In genomic region chr19:18219911-18220631, GRCh38 we compare ENCODE assay signal across 15 cellular contexts. TPM values are rescaled to one million over a fixed set of nuclear protein-coding genes. Genes with fewer than 3 reads are reported as not detected.
DNase-seq lines count a peak whose midpoint lies in the region; ATAC-seq, FAIRE-seq and TF ChIP-seq lines count a peak whose summit lies in the region.
"Had no signal": no experiment of that assay in that cellular context is flagged by ENCODE, and none has a peak within 500 bp of the region (broad histone marks: within the 10 kb centered on the region; RNA-seq: fewer than 3 reads in every experiment).

No MANE protein-coding gene starts in this region.

- intact Hi-C loops in HepG2 (cut with micrococcal nuclease; ENCODE audit: unreplicated experiment), result no loop called here
- intact Hi-C loops in right lobe of liver (cut with DNase I), result no loop called here
- intact Hi-C loops in left ventricle myocardium inferior (cut with micrococcal nuclease), result no loop called here

- H4K20me1 ChIP-seq in HepG2 (ENCODE audit: insufficient read depth, low read length), result no peaks in the 10 kb centered on the region

- no peak overlapping the region for H3K4me2 ChIP-seq in HepG2 (ENCODE audit: low read depth, low read length)

- POLR2A ChIA-PET in HepG2 (lab: Yijun Ruan, JAX), result no interaction called here

- no peaks in the 10 kb centered on the region for H3K36me3 ChIP-seq in HepG2 (replicated peaks in 1 of 2; ENCODE audit: control insufficient read depth in 1 of 2, insufficient read depth in 2 of 2, low read length in 2 of 2)
- H3K36me3 ChIP-seq in right lobe of liver, result no peaks in the 10 kb centered on the region
- H3K36me3 ChIP-seq in NT2/D1 (ENCODE audit: insufficient read depth, insufficient read length, low read length), result no peaks in the 10 kb centered on the region
- no peaks in the 10 kb centered on the region for H3K36me3 ChIP-seq in gastroesophageal sphincter
- H3K36me3 ChIP-seq in left ventricle myocardium inferior, result no peaks in the 10 kb centered on the region
- H3K36me3 ChIP-seq: Peyer's patch had no signal

- H3K9me3 Mint-ChIP-seq in stimulated activated effector memory CD8-positive, alpha-beta T cell treated with anti-CD3 and anti-CD28 coated beads, Interleukin-12 subunit alpha, Interleukin-12 subunit beta, amount 100 ng/mL, for 72 hours, result no peaks in the 10 kb centered on the region

- H3K27ac ChIP-seq in HepG2 (ENCODE audit: extremely low read length, insufficient read depth, low read length) (no peak overlapping the region), right lobe of liver (no peak overlapping the region), foreskin keratinocyte (no peak overlapping the region), gastroesophageal sphincter (no peak overlapping the region), left ventricle myocardium inferior (replicated peaks) (no peak overlapping the region)
- H3K27ac ChIP-seq: Peyer's patch had no signal

- no peak for ATAC-seq in HepG2
- ATAC-seq in right lobe of liver, result no peak
- ATAC-seq in foreskin keratinocyte, result peak; percentile 9
- ATAC-seq in stimulated activated effector memory CD8-positive, alpha-beta T cell treated with anti-CD3 and anti-CD28 coated beads, Interleukin-12 subunit alpha, Interleukin-12 subunit beta, amount 100 ng/mL, for 72 hours, result no peak
- ATAC-seq in gastroesophageal sphincter, result no peak
- ATAC-seq: A549, Right ventricle myocardium inferior had no signal

- WGBS in HepG2 (ENCODE audit: low lambda C conversion rate), result 56% methylated on average over 22 of the region's 28 CpGs
- 69% methylated on average over 16 of the region's 28 CpGs for WGBS in right lobe of liver (ENCODE audit: insufficient coverage, low coverage, low lambda C conversion rate, missing lambda C conversion rate)
- WGBS in gastroesophageal sphincter (ENCODE audit: low coverage in 1 of 2), 2 donors, result 49 to 84% methylated on average over 2 to 12 of the region's 28 CpGs

- peak overlapping the region; percentile 5 for H3K27ac Mint-ChIP-seq in stimulated activated effector memory CD8-positive, alpha-beta T cell treated with anti-CD3 and anti-CD28 coated beads, Interleukin-12 subunit alpha, Interleukin-12 subunit beta, amount 100 ng/mL, for 72 hours

- DNase-seq in HepG2 (ENCODE audit: low spot score), result no peak
- no peak for DNase-seq in right lobe of liver
- DNase-seq in NT2/D1 (ENCODE audit: low read depth, low spot score), result no peak
- no peak for DNase-seq in foreskin keratinocyte
- DNase-seq in stimulated activated effector memory CD8-positive, alpha-beta T cell treated with anti-CD3 and anti-CD28 coated beads, Interleukin-12 subunit alpha, Interleukin-12 subunit beta, amount 100 ng/mL, for 72 hours (ENCODE audit: low spot score in 2 of 2), result no peak
- no peak for DNase-seq in H54 (ENCODE audit: insufficient read length, low spot score)
- no peak for DNase-seq in left ventricle myocardium inferior
- DNase-seq: C1 segment of cervical spinal cord, KBM-7, NCI-H1417 treated with DMSO at 0.1 percent for 48 hours, NCI-H2081, Peyer's patch had no signal

- H3K4me3 ChIP-seq in HepG2 (replicated peaks in 1 of 3; ENCODE audit: insufficient read depth in 1 of 3, low read depth in 2 of 3, low read length in 3 of 3) (no peak overlapping the region), right lobe of liver (no peak overlapping the region), NT2/D1 (ENCODE audit: insufficient read length, low read depth) (no peak overlapping the region), gastroesophageal sphincter (no peak overlapping the region), left ventricle myocardium inferior (no peak overlapping the region)
- H3K4me3 ChIP-seq: A549, Peyer's patch had no signal

- BruUV-seq in HepG2 (replicated peaks; lab: Mats Ljungman, UMichigan), result no TSS peak

- no peak overlapping the region for H3K4me3 Mint-ChIP-seq in stimulated activated effector memory CD8-positive, alpha-beta T cell treated with anti-CD3 and anti-CD28 coated beads, Interleukin-12 subunit alpha, Interleukin-12 subunit beta, amount 100 ng/mL, for 72 hours

- TF ChIP-seq POLR2A in HepG2 (IDR thresholded peaks at IDR 0.05; ENCODE audit: insufficient read depth in 1 of 2, low read depth in 2 of 2, low read length in 2 of 2), result no peak
- TF ChIP-seq POLR2A in right lobe of liver (IDR thresholded peaks at IDR 0.05), result no peak
- no peak for TF ChIP-seq POLR2A in gastroesophageal sphincter (IDR thresholded peaks at IDR 0.05)
- no peak for TF ChIP-seq POLR2A in H54 (IDR thresholded peaks at IDR 0.05; ENCODE audit: low read depth, low read length)

- H3K9me3 ChIP-seq in HepG2 (ENCODE audit: low read length) (no peaks in the 10 kb centered on the region), right lobe of liver (no peaks in the 10 kb centered on the region), NT2/D1 (ENCODE audit: insufficient read depth, low read length) (no peaks in the 10 kb centered on the region), gastroesophageal sphincter (no peaks in the 10 kb centered on the region), left ventricle myocardium inferior (replicated peaks) (no peaks in the 10 kb centered on the region)
- H3K9me3 ChIP-seq: A549, Peyer's patch had no signal

- FAIRE-seq in HepG2 (lab: Jason Lieb, UNC) (no peak), H54 (lab: Jason Lieb, UNC) (no peak)
- FAIRE-seq: A549 had no signal

- TF ChIP-seq RAD21 in HepG2 (CRISPR knock-in tag; IDR thresholded peaks at IDR 0.05), result no peak

- H3K4me1 Mint-ChIP-seq in stimulated activated effector memory CD8-positive, alpha-beta T cell treated with anti-CD3 and anti-CD28 coated beads, Interleukin-12 subunit alpha, Interleukin-12 subunit beta, amount 100 ng/mL, for 72 hours, result peaks cover 29% of the 10 kb centered on the region

- in situ Hi-C loops in HepG2 (cut with HindIII; ENCODE audit: extremely low pct_ligation_motif_present, low pct_unique_long_range_greater_than_20kb), result no loop called here

- H3K27me3 ChIP-seq in HepG2 (ENCODE audit: control insufficient read depth in 1 of 2, insufficient read depth in 2 of 2, low read length in 2 of 2) (peaks cover 4 to 15% of the 10 kb centered on the region in 2 experiments; a peak in 3 of 5 replicates), right lobe of liver (peaks cover 0 to 3% of the 10 kb centered on the region in 2 donors), NT2/D1 (ENCODE audit: insufficient read depth, insufficient read length) (peaks cover 10% of the 10 kb centered on the region), foreskin keratinocyte (peaks cover 19% of the 10 kb centered on the region), gastroesophageal sphincter (peaks cover 30% of the 10 kb centered on the region), left ventricle myocardium inferior (ENCODE audit: low read depth) (peaks cover 29% of the 10 kb centered on the region)

- H3K79me2 ChIP-seq in HepG2 (ENCODE audit: insufficient read depth, low read length), result no peaks in the 10 kb centered on the region

- TF ChIP-seq CTCF in HepG2 (CRISPR knock-in tag; IDR thresholded peaks at IDR 0.05) (no peak), right lobe of liver (IDR thresholded peaks at IDR 0.05) (no peak), foreskin keratinocyte (conservative IDR thresholded peaks at IDR 0.05) (no peak), gastroesophageal sphincter (IDR thresholded peaks at IDR 0.05) (no peak), left ventricle myocardium inferior (IDR thresholded peaks at IDR 0.05; ENCODE audit: borderline replicate concordance) (no peak)

- H3K9ac ChIP-seq in HepG2 (ENCODE audit: insufficient read depth, low read depth, low read length) (no peak overlapping the region), NT2/D1 (ENCODE audit: insufficient read length, low read depth) (peak overlapping the region; percentile 26)

- CTCF ChIA-PET in HepG2 (lab: Yijun Ruan, JAX; ENCODE audit: low intra/inter-chr PET ratio, low total read pairs), result no interaction called here

- H3K36me3 Mint-ChIP-seq in stimulated activated effector memory CD8-positive, alpha-beta T cell treated with anti-CD3 and anti-CD28 coated beads, Interleukin-12 subunit alpha, Interleukin-12 subunit beta, amount 100 ng/mL, for 72 hours, result peaks cover 11% of the 10 kb centered on the region

- H3K4me1 ChIP-seq in HepG2 (ENCODE audit: insufficient read depth, low read length) (peaks cover 33% of the 10 kb centered on the region), right lobe of liver (peaks cover 0 to 4% (median 2%) of the 10 kb centered on the region in 4 donors), NT2/D1 (ENCODE audit: insufficient read depth, insufficient read length) (peaks cover 12% of the 10 kb centered on the region), foreskin keratinocyte (peaks cover 2% of the 10 kb centered on the region), gastroesophageal sphincter (peaks cover 0 to 23% (median 5%) of the 10 kb centered on the region in 3 donors), left ventricle myocardium inferior (peaks cover 12% of the 10 kb centered on the region)

- no peak overlapping the region for H2AFZ ChIP-seq in HepG2 (ENCODE audit: low read length)

- TF ChIP-seq EP300 in HepG2 (IDR thresholded peaks at IDR 0.05; ENCODE audit: low read depth in 2 of 2, low read length in 2 of 2) (no peak), HepG2 (CRISPR knock-in tag; IDR thresholded peaks at IDR 0.05; ENCODE audit: borderline replicate concordance) (no peak), gastroesophageal sphincter (IDR thresholded peaks at IDR 0.05) (no peak)

RNA-seq across cellular contexts. Expression of gene PDE4C, which starts 6.2 kb away (rescaled TPM):
- total RNA-seq in HepG2 (2016; rRNA removed; fragmentation: Illumina TruSeq; extraction: Trizol) (0.90 and 1.4 TPM in 2 replicates), right lobe of liver (1 to 10 TPM in 1 of 6 experiments, under 1 TPM in 5; 0.25 to 1.1 (median 0.57) TPM), foreskin keratinocyte (not detected in 2 replicates), gastroesophageal sphincter (1 to 10 TPM in 1 of 4 donors, under 1 TPM in 3; 0.35 to 2.3 (median 0.53) TPM), left ventricle myocardium inferior (2.4 TPM)
- total RNA-seq in HepG2 (2016; cell fraction: cytosol; rRNA removed; fragmentation: Illumina TruSeq; extraction: Trizol; ENCODE audit: low read depth), result 0.30 and 0.44 TPM in 2 replicates
- total RNA-seq in HepG2 (2016; cell fraction: insoluble cytoplasmic fraction; rRNA removed; fragmentation: Illumina TruSeq; extraction: Trizol), result 0.49 and 1.5 TPM in 2 replicates
- 0.07 and 0.37 TPM in 2 replicates for total RNA-seq in HepG2 (2016; cell fraction: membrane; rRNA removed; fragmentation: Illumina TruSeq; extraction: Trizol)
- total RNA-seq in HepG2 (2016; cell fraction: nucleus; rRNA removed; fragmentation: Illumina TruSeq; extraction: Trizol), result 1.7 and 2.4 TPM in 2 replicates
- polyA plus RNA-seq in HepG2 (2011; rRNA removed) (14.0 and 17.9 TPM in 2 replicates), foreskin keratinocyte (not detected in 2 replicates)
- polyA plus RNA-seq in HepG2 (2011; cell fraction: cytosol; rRNA removed), result 3.4 and 4.6 TPM in 2 replicates
- polyA plus RNA-seq in HepG2 (2011; cell fraction: nucleus; rRNA removed), result 128 and 158 TPM in 2 replicates
- polyA plus RNA-seq in HepG2 (2012), result 2.2 and 3.2 TPM in 2 replicates
- not detected in 2 replicates for polyA plus RNA-seq in HepG2 (2016; cell fraction: cytosol; fragmentation: Illumina TruSeq; extraction: Trizol; ENCODE audit: low read depth)
- polyA plus RNA-seq in HepG2 (2016; cell fraction: insoluble cytoplasmic fraction; fragmentation: Illumina TruSeq; extraction: Trizol; ENCODE audit: low read depth), result 0.33 and 0.37 TPM in 2 replicates
- polyA plus RNA-seq in HepG2 (2016; cell fraction: membrane; fragmentation: Illumina TruSeq; extraction: Trizol; ENCODE audit: low read depth), result not detected in 2 replicates
- 10.9 and 11.5 TPM in 2 replicates for polyA plus RNA-seq in HepG2 (2016; cell fraction: nucleus; fragmentation: Illumina TruSeq; extraction: Trizol; ENCODE audit: insufficient read depth, low read depth)
- polyA minus RNA-seq in HepG2 (2011; rRNA and poly(A)+ RNA removed; ENCODE audit: low replicate concordance), result 0.56 and 12.3 TPM in 2 replicates
- polyA minus RNA-seq in HepG2 (2011; cell fraction: cytosol; rRNA and poly(A)+ RNA removed), result 1.5 and 3.1 TPM in 2 replicates
- 30.4 and 31.1 TPM in 2 replicates for polyA minus RNA-seq in HepG2 (2011; cell fraction: nucleus; rRNA and poly(A)+ RNA removed)

RNA-seq across cellular contexts. Expression of gene RAB3A, which starts 16.2 kb away (rescaled TPM):
- 0.53 and 0.58 TPM in 2 replicates for total RNA-seq in HepG2 (2016; rRNA removed; fragmentation: Illumina TruSeq; extraction: Trizol)
- 1.5 and 2.4 TPM in 2 replicates for total RNA-seq in HepG2 (2016; cell fraction: cytosol; rRNA removed; fragmentation: Illumina TruSeq; extraction: Trizol; ENCODE audit: low read depth)
- total RNA-seq in HepG2 (2016; cell fraction: insoluble cytoplasmic fraction; rRNA removed; fragmentation: Illumina TruSeq; extraction: Trizol), result 0.61 and 1.2 TPM in 2 replicates
- 1.4 and 1.8 TPM in 2 replicates for total RNA-seq in HepG2 (2016; cell fraction: membrane; rRNA removed; fragmentation: Illumina TruSeq; extraction: Trizol)
- 1.0 and 1.4 TPM in 2 replicates for total RNA-seq in HepG2 (2016; cell fraction: nucleus; rRNA removed; fragmentation: Illumina TruSeq; extraction: Trizol)
- 0.95 and 0.98 TPM in 2 replicates for polyA plus RNA-seq in HepG2 (2011; rRNA removed)
- polyA plus RNA-seq in HepG2 (2011; cell fraction: cytosol; rRNA removed), result 1.4 TPM in 2 replicates
- polyA plus RNA-seq in HepG2 (2011; cell fraction: nucleus; rRNA removed), result 2.7 and 3.2 TPM in 2 replicates
- polyA plus RNA-seq in HepG2 (2012), result 1.8 and 2.1 TPM in 2 replicates
- 0.90 and 0.94 TPM in 2 replicates for polyA plus RNA-seq in HepG2 (2016; cell fraction: cytosol; fragmentation: Illumina TruSeq; extraction: Trizol; ENCODE audit: low read depth)
- polyA plus RNA-seq in HepG2 (2016; cell fraction: insoluble cytoplasmic fraction; fragmentation: Illumina TruSeq; extraction: Trizol; ENCODE audit: low read depth), result 1.1 and 2.1 TPM in 2 replicates
- polyA plus RNA-seq in HepG2 (2016; cell fraction: membrane; fragmentation: Illumina TruSeq; extraction: Trizol; ENCODE audit: low read depth), result 1.1 TPM in 2 replicates
- 2.0 and 3.3 TPM in 2 replicates for polyA plus RNA-seq in HepG2 (2016; cell fraction: nucleus; fragmentation: Illumina TruSeq; extraction: Trizol; ENCODE audit: insufficient read depth, low read depth)
- 4.2 and 9.4 TPM in 2 replicates for polyA minus RNA-seq in HepG2 (2011; rRNA and poly(A)+ RNA removed; ENCODE audit: low replicate concordance)
- 3.9 and 4.1 TPM in 2 replicates for polyA minus RNA-seq in HepG2 (2011; cell fraction: cytosol; rRNA and poly(A)+ RNA removed)
- 0.64 and 1.2 TPM in 2 replicates for polyA minus RNA-seq in HepG2 (2011; cell fraction: nucleus; rRNA and poly(A)+ RNA removed)
- total RNA-seq in right lobe of liver, result 1 to 10 TPM in 3 of 6 experiments, under 1 TPM in 3; 0.81 to 2.6 (median 1.4) TPM
- total RNA-seq in foreskin keratinocyte, result 0.68 and 0.85 TPM in 2 replicates
- 0.84 and 1.5 TPM in 2 replicates for polyA plus RNA-seq in foreskin keratinocyte
- 1 to 10 TPM in 3 of 4 donors, under 1 TPM in 1; 0.92 to 3.8 (median 1.6) TPM for total RNA-seq in gastroesophageal sphincter
- 37.4 TPM for total RNA-seq in left ventricle myocardium inferior

RNA-seq across cellular contexts. Expression of gene MPV17L2, which starts 27.1 kb away (rescaled TPM):
- total RNA-seq in HepG2 (2016; rRNA removed; fragmentation: Illumina TruSeq; extraction: Trizol) (13.0 and 16.7 TPM in 2 replicates), right lobe of liver (10 to 100 TPM in 2 of 6 experiments, 1 to 10 TPM in 4; 6.5 to 26.4 (median 7.5) TPM), foreskin keratinocyte (24.5 and 26.9 TPM in 2 replicates), gastroesophageal sphincter (10 to 100 TPM; 13.8 to 30.7 (median 22.4) TPM), left ventricle myocardium inferior (12.5 TPM)
- 5.8 and 6.2 TPM in 2 replicates for total RNA-seq in HepG2 (2016; cell fraction: cytosol; rRNA removed; fragmentation: Illumina TruSeq; extraction: Trizol; ENCODE audit: low read depth)
- 13.4 and 17.8 TPM in 2 replicates for total RNA-seq in HepG2 (2016; cell fraction: insoluble cytoplasmic fraction; rRNA removed; fragmentation: Illumina TruSeq; extraction: Trizol)
- 8.3 and 11.1 TPM in 2 replicates for total RNA-seq in HepG2 (2016; cell fraction: membrane; rRNA removed; fragmentation: Illumina TruSeq; extraction: Trizol)
- total RNA-seq in HepG2 (2016; cell fraction: nucleus; rRNA removed; fragmentation: Illumina TruSeq; extraction: Trizol), result 9.2 and 11.2 TPM in 2 replicates
- polyA plus RNA-seq in HepG2 (2011; rRNA removed) (12.4 and 13.6 TPM in 2 replicates), foreskin keratinocyte (37.0 and 39.4 TPM in 2 replicates)
- polyA plus RNA-seq in HepG2 (2011; cell fraction: cytosol; rRNA removed), result 8.7 and 13.2 TPM in 2 replicates
- 5.8 and 6.4 TPM in 2 replicates for polyA plus RNA-seq in HepG2 (2011; cell fraction: nucleus; rRNA removed)
- 6.0 and 9.4 TPM in 2 replicates for polyA plus RNA-seq in HepG2 (2012)
- 7.8 and 8.4 TPM in 2 replicates for polyA plus RNA-seq in HepG2 (2016; cell fraction: cytosol; fragmentation: Illumina TruSeq; extraction: Trizol; ENCODE audit: low read depth)
- polyA plus RNA-seq in HepG2 (2016; cell fraction: insoluble cytoplasmic fraction; fragmentation: Illumina TruSeq; extraction: Trizol; ENCODE audit: low read depth), result 21.7 TPM in 2 replicates
- 9.2 and 11.9 TPM in 2 replicates for polyA plus RNA-seq in HepG2 (2016; cell fraction: membrane; fragmentation: Illumina TruSeq; extraction: Trizol; ENCODE audit: low read depth)
- 27.8 and 29.4 TPM in 2 replicates for polyA plus RNA-seq in HepG2 (2016; cell fraction: nucleus; fragmentation: Illumina TruSeq; extraction: Trizol; ENCODE audit: insufficient read depth, low read depth)
- 22.3 and 69.9 TPM in 2 replicates for polyA minus RNA-seq in HepG2 (2011; rRNA and poly(A)+ RNA removed; ENCODE audit: low replicate concordance)
- 3.4 and 4.1 TPM in 2 replicates for polyA minus RNA-seq in HepG2 (2011; cell fraction: cytosol; rRNA and poly(A)+ RNA removed)
- 2.5 and 3.7 TPM in 2 replicates for polyA minus RNA-seq in HepG2 (2011; cell fraction: nucleus; rRNA and poly(A)+ RNA removed)

RNA-seq across cellular contexts. Expression of gene IFI30, which starts 46.5 kb away (rescaled TPM):
- total RNA-seq in HepG2 (2016; rRNA removed; fragmentation: Illumina TruSeq; extraction: Trizol) (41.2 and 79.4 TPM in 2 replicates), right lobe of liver (100 to 1,000 TPM in 3 of 6 experiments, 10 to 100 TPM in 3; 54.0 to 205 (median 91.8) TPM), foreskin keratinocyte (22.0 and 22.7 TPM in 2 replicates), gastroesophageal sphincter (10 to 100 TPM in 3 of 4 donors, 1 to 10 TPM in 1; 4.4 to 79.6 (median 40.8) TPM), left ventricle myocardium inferior (23.3 TPM)
- total RNA-seq in HepG2 (2016; cell fraction: cytosol; rRNA removed; fragmentation: Illumina TruSeq; extraction: Trizol; ENCODE audit: low read depth), result 49.8 and 56.5 TPM in 2 replicates
- total RNA-seq in HepG2 (2016; cell fraction: insoluble cytoplasmic fraction; rRNA removed; fragmentation: Illumina TruSeq; extraction: Trizol), result 39.1 and 76.9 TPM in 2 replicates
- 32.9 and 35.3 TPM in 2 replicates for total RNA-seq in HepG2 (2016; cell fraction: membrane; rRNA removed; fragmentation: Illumina TruSeq; extraction: Trizol)
- total RNA-seq in HepG2 (2016; cell fraction: nucleus; rRNA removed; fragmentation: Illumina TruSeq; extraction: Trizol), result 62.2 and 72.4 TPM in 2 replicates
- polyA plus RNA-seq in HepG2 (2011; rRNA removed) (24.7 and 25.0 TPM in 2 replicates), foreskin keratinocyte (31.7 and 32.6 TPM in 2 replicates)
- 33.2 and 51.0 TPM in 2 replicates for polyA plus RNA-seq in HepG2 (2011; cell fraction: cytosol; rRNA removed)
- polyA plus RNA-seq in HepG2 (2011; cell fraction: nucleus; rRNA removed), result 13.2 and 16.2 TPM in 2 replicates
- polyA plus RNA-seq in HepG2 (2012), result 13.8 and 14.8 TPM in 2 replicates
- polyA plus RNA-seq in HepG2 (2016; cell fraction: cytosol; fragmentation: Illumina TruSeq; extraction: Trizol; ENCODE audit: low read depth), result 68.0 and 80.0 TPM in 2 replicates
- polyA plus RNA-seq in HepG2 (2016; cell fraction: insoluble cytoplasmic fraction; fragmentation: Illumina TruSeq; extraction: Trizol; ENCODE audit: low read depth), result 46.2 and 52.2 TPM in 2 replicates
- polyA plus RNA-seq in HepG2 (2016; cell fraction: membrane; fragmentation: Illumina TruSeq; extraction: Trizol; ENCODE audit: low read depth), result 28.9 and 31.1 TPM in 2 replicates
- polyA plus RNA-seq in HepG2 (2016; cell fraction: nucleus; fragmentation: Illumina TruSeq; extraction: Trizol; ENCODE audit: insufficient read depth, low read depth), result 133 TPM in 2 replicates
- polyA minus RNA-seq in HepG2 (2011; rRNA and poly(A)+ RNA removed; ENCODE audit: low replicate concordance), result 49.7 and 255 TPM in 2 replicates
- 11.2 and 23.9 TPM in 2 replicates for polyA minus RNA-seq in HepG2 (2011; cell fraction: cytosol; rRNA and poly(A)+ RNA removed)
- 3.7 and 4.4 TPM in 2 replicates for polyA minus RNA-seq in HepG2 (2011; cell fraction: nucleus; rRNA and poly(A)+ RNA removed)

RNA-seq across cellular contexts. Expression of gene IQCN, which starts 54.2 kb away (rescaled TPM):
- total RNA-seq in HepG2 (2016; rRNA removed; fragmentation: Illumina TruSeq; extraction: Trizol), result 0.04 and 0.07 TPM in 2 replicates
- total RNA-seq in HepG2 (2016; cell fraction: cytosol; rRNA removed; fragmentation: Illumina TruSeq; extraction: Trizol; ENCODE audit: low read depth), result not detected in 2 replicates
- total RNA-seq in HepG2 (2016; cell fraction: insoluble cytoplasmic fraction; rRNA removed; fragmentation: Illumina TruSeq; extraction: Trizol), result 0.04 TPM in 1 of 2 replicates, not detected in the other
- not detected in 2 replicates for total RNA-seq in HepG2 (2016; cell fraction: membrane; rRNA removed; fragmentation: Illumina TruSeq; extraction: Trizol)
- total RNA-seq in HepG2 (2016; cell fraction: nucleus; rRNA removed; fragmentation: Illumina TruSeq; extraction: Trizol), result 0.13 TPM in 1 of 2 replicates, not detected in the other
- polyA plus RNA-seq in HepG2 (2011; rRNA removed), result 0.14 and 0.18 TPM in 2 replicates
- polyA plus RNA-seq in HepG2 (2011; cell fraction: cytosol; rRNA removed), result 0.03 and 0.04 TPM in 2 replicates
- polyA plus RNA-seq in HepG2 (2011; cell fraction: nucleus; rRNA removed), result 1.3 and 1.5 TPM in 2 replicates
- polyA plus RNA-seq in HepG2 (2012), result 0.13 TPM in 2 replicates
- not detected in 2 replicates for polyA plus RNA-seq in HepG2 (2016; cell fraction: cytosol; fragmentation: Illumina TruSeq; extraction: Trizol; ENCODE audit: low read depth)
- polyA plus RNA-seq in HepG2 (2016; cell fraction: insoluble cytoplasmic fraction; fragmentation: Illumina TruSeq; extraction: Trizol; ENCODE audit: low read depth), result not detected in 2 replicates
- polyA plus RNA-seq in HepG2 (2016; cell fraction: membrane; fragmentation: Illumina TruSeq; extraction: Trizol; ENCODE audit: low read depth), result not detected in 2 replicates
- 0.25 and 0.49 TPM in 2 replicates for polyA plus RNA-seq in HepG2 (2016; cell fraction: nucleus; fragmentation: Illumina TruSeq; extraction: Trizol; ENCODE audit: insufficient read depth, low read depth)
- polyA minus RNA-seq in HepG2 (2011; rRNA and poly(A)+ RNA removed; ENCODE audit: low replicate concordance), result 0.26 and 0.91 TPM in 2 replicates
- 0.53 TPM in 1 of 2 replicates, not detected in the other for polyA minus RNA-seq in HepG2 (2011; cell fraction: cytosol; rRNA and poly(A)+ RNA removed)
- polyA minus RNA-seq in HepG2 (2011; cell fraction: nucleus; rRNA and poly(A)+ RNA removed), result 0.52 and 0.62 TPM in 2 replicates
- total RNA-seq in right lobe of liver, result 1 to 10 TPM in 5 of 6 experiments, under 1 TPM in 1; 0.82 to 5.3 (median 2.5) TPM
- 0.03 and 0.04 TPM in 2 replicates for total RNA-seq in foreskin keratinocyte
- polyA plus RNA-seq in foreskin keratinocyte, result not detected in 2 replicates
- 1 to 10 TPM in 2 of 4 donors, under 1 TPM in 2; 0.27 to 4.4 (median 1.3) TPM for total RNA-seq in gastroesophageal sphincter
- 0.49 TPM for total RNA-seq in left ventricle myocardium inferior
